ENCODE assay signal across 1 cellular context in genomic region chr2:161063946-161064306, GRCh38.
TF ChIP-seq lines count a peak whose summit lies in the region.

No MANE protein-coding gene starts in this region.

TF ChIP-seq in GM12878, 131 proteins besides CTCF, POLR2A, EP300 and RAD21 (continued from another document):
- TF ChIP-seq KLF5 (IDR thresholded peaks at IDR 0.05; ENCODE audit: partially characterized antibody), result no peak
- TF ChIP-seq BCL3 (IDR thresholded peaks at IDR 0.05; ENCODE audit: borderline replicate concordance, insufficient read depth, low read depth, low read length, poor library complexity, severe bottlenecking), result no peak
- TF ChIP-seq PML (IDR thresholded peaks at IDR 0.05; ENCODE audit: low read length), result no peak
- no peak for TF ChIP-seq POLR2AphosphoS5 (IDR thresholded peaks at IDR 0.05; ENCODE audit: low read length)
- TF ChIP-seq USF1 (IDR thresholded peaks at IDR 0.05; ENCODE audit: borderline replicate concordance, extremely low read length, insufficient read depth, low read depth, low read length), result no peak
